Comparison of ENCODE assay signal across 8 cellular contexts in genomic region chrX:109733658-109734022, GRCh38. TPM values are rescaled to one million over a fixed set of nuclear protein-coding genes. Genes with fewer than 3 reads are reported as not detected.
DNase-seq lines count a peak whose midpoint lies in the region; ATAC-seq and TF ChIP-seq lines count a peak whose summit lies in the region.

No MANE protein-coding gene starts in this region.

- peak overlapping the region; percentile 93 for H3K4me3 Mint-ChIP-seq in natural killer cell

- 10 to 38% methylated on average over 10 of the region's 10 CpGs for WGBS in lower leg skin, 2 donors

- no peaks in the 10 kb centered on the region for H3K9me3 Mint-ChIP-seq in natural killer cell

- H3K4me1 Mint-ChIP-seq in natural killer cell, result peaks cover 22 to 30% of the 10 kb centered on the region in 2 donors

- peaks cover 0 to 10% of the 10 kb centered on the region in 2 donors for H3K27me3 Mint-ChIP-seq in natural killer cell (ENCODE audit: low read depth in 2 of 2)

- POLR2A ChIA-PET in BJ (lab: Charles Lee), result no interaction called here

- H3K36me3 Mint-ChIP-seq in natural killer cell, result no peaks in the 10 kb centered on the region

- H3K27ac Mint-ChIP-seq in natural killer cell, result peak overlapping the region; percentile 71 to 96

- no peaks in the 10 kb centered on the region for H3K4me1 ChIP-seq in colonic mucosa

- H3K27ac ChIP-seq in colonic mucosa, result peak overlapping the region; percentile 48

- ATAC-seq in natural killer cell, result no peak

- H3K9me3 ChIP-seq in colonic mucosa, result no peaks in the 10 kb centered on the region

- TF ChIP-seq POLR2A in lower leg skin (IDR thresholded peaks at IDR 0.05), result no peak

- H3K4me3 ChIP-seq in BJ (ENCODE audit: low read depth, low read length) (peak overlapping the region; percentile 91), colonic mucosa (peak overlapping the region; percentile 54), lower leg skin (ENCODE audit: low read depth, poor library complexity, severe bottlenecking) (no peak overlapping the region)
- peak overlapping the region; percentile 50 for H3K4me3 ChIP-seq in Jurkat, Clone E6-1 (ENCODE audit: low read length)

- TF ChIP-seq CTCF in BJ (IDR thresholded peaks at IDR 0.05; ENCODE audit: insufficient read depth, low read depth, low read length) (no peak), colonic mucosa (IDR thresholded peaks at IDR 0.05) (no peak), natural killer cell (IDR thresholded peaks at IDR 0.05) (no peak), lower leg skin (IDR thresholded peaks at IDR 0.05) (no peak)

- CTCF ChIA-PET in BJ (lab: Yijun Ruan, JAX), result interaction anchor here (1.7 to 2.6 kb wide), 2 partner anchors 123 to 157 kb away, joined by 4 to 12 read pairs; no protein-coding TSS in a partner anchor

- peak overlapping the region; percentile 28 to 76 for H3K9ac ChIP-seq in colonic mucosa (ENCODE audit: low read depth in 2 of 2, low read length in 2 of 2)

- H3K27me3 ChIP-seq in BJ (ENCODE audit: control insufficient read depth, insufficient read depth, low read length) (no peaks in the 10 kb centered on the region), colonic mucosa (no peaks in the 10 kb centered on the region)

- H3K36me3 ChIP-seq in BJ (ENCODE audit: control insufficient read depth, insufficient read depth, low read length), result no peaks in the 10 kb centered on the region
- no peaks in the 10 kb centered on the region for H3K36me3 ChIP-seq in colonic mucosa

- intact Hi-C loops in colonic mucosa (cut with DNase I) (no loop called here), natural killer cell (cut with micrococcal nuclease) (loop anchor here (2.0 kb wide), 1 partner anchor 197 kb away; the partner anchor contains the start of gene NXT2), lower leg skin (cut with DNase I; ENCODE audit: low total_unique reads) (no loop called here)

- DNase-seq in BJ (ENCODE audit: low read depth) (no peak), colonic mucosa (no peak), natural killer cell (no peak), COLO668 (lab: John Stamatoyannopoulos, UW; ENCODE audit: unreplicated experiment) (no peak), lower leg skin (ENCODE audit: low spot score in 2 of 2) (no peak), germinal center (ENCODE audit: low spot score) (no peak), EL (no peak)
- DNase-seq in Jurkat, Clone E6-1 (ENCODE audit: low read depth, low spot score), result no peak

RNA-seq across cellular contexts. Expression of gene ACSL4, which starts 0.6 kb away (rescaled TPM):
- polyA plus RNA-seq in BJ (2011; rRNA removed), result 32.5 and 42.5 TPM in 2 replicates
- polyA minus RNA-seq in BJ (2011; rRNA and poly(A)+ RNA removed), result 60.6 and 67.8 TPM in 2 replicates
- polyA plus RNA-seq in Jurkat, Clone E6-1 (2012; ENCODE audit: insufficient read depth, insufficient read length), result 30.0 TPM
- total RNA-seq in colonic mucosa, result 10 to 100 TPM; 10.6 to 27.9 TPM
- total RNA-seq in natural killer cell, result 10 to 100 TPM; 19.8 to 28.4 (median 21.7) TPM
- 10 to 100 TPM; 25.5 to 53.5 (median 47.0) TPM for total RNA-seq in lower leg skin
